Comparison of ENCODE assay signal across 7 cellular contexts in genomic region chr5:4653475-4653874, GRCh38.
"Had no signal": no experiment of that assay in that cellular context is flagged by ENCODE, and none has a peak within 500 bp of the region (broad histone marks: within the 10 kb centered on the region; RNA-seq: fewer than 3 reads in every experiment).

No MANE protein-coding gene starts in this region.

- DNase-seq: GOT3, H7, HFFc6, IMR-90 had no signal

- H3K4me3 ChIP-seq: HAP-1, K562 had no signal

- H3K4me1 ChIP-seq: HAP-1 had no signal

- H3K36me3 ChIP-seq: HAP-1 had no signal

- H3K9me3 ChIP-seq: HAP-1 had no signal

- ATAC-seq: HCT116, K562 had no signal

- H3K4me3 Mint-ChIP-seq: HFFc6 had no signal

- H3K27ac Mint-ChIP-seq: HFFc6 had no signal
